10 cellular contexts compared by ENCODE assay signal in the genomic region with DNA sequence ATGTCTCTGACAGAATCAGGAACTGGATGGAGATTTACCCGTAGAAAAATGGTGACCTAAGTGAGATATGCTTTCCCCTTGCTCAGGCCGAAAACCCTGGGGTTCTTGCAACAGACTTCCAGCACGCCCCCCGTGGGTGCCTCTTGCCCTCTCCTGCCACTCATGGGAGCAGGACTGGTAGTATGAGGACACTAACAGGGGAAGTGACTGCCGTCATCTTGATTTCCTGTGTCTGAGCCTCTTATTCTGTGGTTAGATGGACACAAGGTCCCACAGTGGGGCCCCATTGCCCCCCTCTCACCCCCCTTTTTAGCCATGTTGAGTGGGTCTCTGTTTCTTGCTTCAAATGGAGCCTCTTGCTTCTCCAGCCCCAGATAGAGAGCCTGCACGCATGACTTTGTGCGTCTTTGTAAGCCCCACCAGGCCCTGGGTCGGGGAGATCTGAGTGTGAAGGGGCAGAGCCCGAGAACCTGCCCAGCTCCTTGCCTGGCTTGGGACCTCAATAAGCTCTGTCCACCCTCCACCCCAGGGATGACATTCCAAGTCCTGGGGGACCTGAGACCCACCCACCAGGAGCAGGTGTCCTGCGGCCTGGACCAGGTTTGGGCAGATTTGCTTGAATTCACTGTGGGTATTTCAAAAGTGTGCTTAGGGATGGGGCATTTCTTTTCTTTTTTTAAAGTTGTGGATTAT. TPM values are rescaled to one million over a fixed set of nuclear protein-coding genes. Genes with fewer than 3 reads are reported as not detected.
A peak's percentile ranks its signal among the peaks of the same experiment; 100 is the strongest.
DNase-seq lines count a peak whose midpoint lies in the region; ATAC-seq and TF ChIP-seq lines count a peak whose summit lies in the region.
"Had no signal": no experiment of that assay in that cellular context is flagged by ENCODE, and none has a peak within 500 bp of the region (broad histone marks: within the 10 kb centered on the region; RNA-seq: fewer than 3 reads in every experiment).

No MANE protein-coding gene starts in this region.

- in situ Hi-C loops in mammary epithelial cell (cut with MboI; ENCODE audit: low sequenced_read_pairs in 2 of 2), result no loop called here

- intact Hi-C loops in MCF 10A (cut with micrococcal nuclease), result loop anchor here (1.0 kb wide), 3 partner anchors 27 to 69 kb away; no protein-coding TSS in a partner anchor
- intact Hi-C loops in mammary epithelial cell (cut with micrococcal nuclease), result loop anchor here (1.0 to 10.0 kb wide), 3 partner anchors 27 to 292 kb away; a partner anchor contains a TSS
- intact Hi-C loops in ascending aorta (cut with DNase I), result loop anchor here (1.0 kb wide), 2 partner anchors 27 to 69 kb away; no protein-coding TSS in a partner anchor

- H3K27me3 ChIP-seq in mammary epithelial cell (ENCODE audit: insufficient read depth, low read length) (no peaks in the 10 kb centered on the region), ascending aorta (no peaks in the 10 kb centered on the region), lung (ENCODE audit: control insufficient read depth, insufficient read depth) (no peaks in the 10 kb centered on the region)

- H3K4me1 ChIP-seq in mammary epithelial cell (ENCODE audit: insufficient read depth, low read length) (peaks cover 34% of the 10 kb centered on the region), ascending aorta (peaks cover 0 to 15% of the 10 kb centered on the region in 2 donors), lung (ENCODE audit: control insufficient read depth in 2 of 2, insufficient read depth in 2 of 2, low read length in 2 of 2) (peaks cover 3 to 33% of the 10 kb centered on the region in 2 donors)
- H3K4me1 ChIP-seq: parathyroid adenoma had no signal

- H3K36me3 Mint-ChIP-seq in MCF 10A (ENCODE audit: insufficient read depth, unreplicated experiment), result no peaks in the 10 kb centered on the region
- H3K36me3 Mint-ChIP-seq: CD4-positive, CD25-positive, alpha-beta regulatory T cell had no signal

- H3K9me3 Mint-ChIP-seq in MCF 10A (ENCODE audit: unreplicated experiment), result peaks cover 7% of the 10 kb centered on the region
- H3K9me3 Mint-ChIP-seq: CD4-positive, CD25-positive, alpha-beta regulatory T cell had no signal

- WGBS in mammary epithelial cell (ENCODE audit: low coverage, missing lambda C conversion rate), result 91% methylated on average over 7 of the region's 10 CpGs
- WGBS in lung, 2 donors, result 27 to 61% methylated on average over 10 of the region's 10 CpGs

- peaks cover 61% of the 10 kb centered on the region for H3K4me1 Mint-ChIP-seq in MCF 10A (ENCODE audit: insufficient read depth, unreplicated experiment)

- BruUV-seq in MCF 10A (replicated peaks; lab: Mats Ljungman, UMichigan) (no TSS peak), mammary epithelial cell (replicated peaks; lab: Mats Ljungman, UMichigan) (no TSS peak)

- H3K4me2 ChIP-seq in mammary epithelial cell (ENCODE audit: insufficient read depth, low read depth, low read length), result no peak overlapping the region

- H3K9me3 ChIP-seq in mammary epithelial cell (replicated peaks; ENCODE audit: insufficient read depth, low read length), result no peaks in the 10 kb centered on the region
- no peaks in the 10 kb centered on the region for H3K9me3 ChIP-seq in ascending aorta
- H3K9me3 ChIP-seq in lung (ENCODE audit: control insufficient read depth in 2 of 2, insufficient read depth in 1 of 2, low read length in 1 of 2), result no peaks in the 10 kb centered on the region

- no peaks in the 10 kb centered on the region for H3K79me2 ChIP-seq in mammary epithelial cell (ENCODE audit: insufficient read depth, low read length)
- H3K79me2 ChIP-seq: parathyroid adenoma had no signal

- no peak overlapping the region for H3K9ac ChIP-seq in mammary epithelial cell (ENCODE audit: insufficient read depth, low read length)
- H3K9ac ChIP-seq: parathyroid adenoma had no signal

- H3K4me3 ChIP-seq in mammary epithelial cell (replicated peaks in 1 of 3; ENCODE audit: insufficient read depth in 1 of 3, low read depth in 2 of 3, low read length in 3 of 3), result no peak overlapping the region
- no peak overlapping the region for H3K4me3 ChIP-seq in ascending aorta
- H3K4me3 ChIP-seq in lung, result no peak overlapping the region

- no peaks in the 10 kb centered on the region for H3K27me3 Mint-ChIP-seq in MCF 10A (ENCODE audit: insufficient read depth, unreplicated experiment)

- H3K27ac ChIP-seq in mammary epithelial cell (ENCODE audit: insufficient read depth, low read depth, low read length) (no peak overlapping the region), ascending aorta (peak overlapping the region; percentile 79), lung (ENCODE audit: low read depth in 1 of 2, low read length in 1 of 2) (peak overlapping the region; percentile 10 to 97)
- H3K27ac ChIP-seq: parathyroid adenoma had no signal

- POLR2A ChIA-PET in MCF 10A (lab: Yijun Ruan, JAX), result interaction anchor here (0.6 to 2.1 kb wide), 13 partner anchors 20 to 394 kb away, joined by 3 to 22 read pairs (median 5); a partner anchor contains a TSS

- no peak for DNase-seq in MCF 10A (ENCODE audit: unreplicated experiment)
- no peak for DNase-seq in mammary epithelial cell
- DNase-seq in ascending aorta (ENCODE audit: low spot score in 2 of 2), result peak in 1 of 2 donors; percentile 82
- DNase-seq in lung (ENCODE audit: low spot score), result no peak
- no peak for DNase-seq in GM20000 (ENCODE audit: low spot score)
- no peak for DNase-seq in NCI-H2171 treated with DMSO at 0.1 percent for 48 hours (lab: John Stamatoyannopoulos, UW)
- DNase-seq in OCI-M2 (lab: John Stamatoyannopoulos, UW; ENCODE audit: unreplicated experiment), result no peak

- TF ChIP-seq CTCF in MCF 10A (IDR thresholded peaks at IDR 0.05; ENCODE audit: unreplicated experiment) (no peak), mammary epithelial cell (conservative IDR thresholded peaks at IDR 0.05 in 1 of 2, IDR thresholded peaks at IDR 0.05 in 1 of 2; ENCODE audit: extremely low read depth in 1 of 2, insufficient read depth in 1 of 2, low read depth in 1 of 2, low read length in 2 of 2) (no peak), ascending aorta (IDR thresholded peaks at IDR 0.05) (no peak), lung (IDR thresholded peaks at IDR 0.05; ENCODE audit: control extremely low read depth, extremely low read depth) (no peak), GM20000 (IDR thresholded peaks at IDR 0.05; ENCODE audit: extremely low read depth, missing control alignments) (no peak)

- H2AFZ ChIP-seq in mammary epithelial cell (ENCODE audit: low read depth, low read length), result no peak overlapping the region
- H2AFZ ChIP-seq: parathyroid adenoma had no signal

- no peak for ATAC-seq in lung (ENCODE audit: insufficient read depth, low FRiP score)
- ATAC-seq in HG03342 (IDR thresholded peaks at IDR 0.05; ENCODE audit: unreplicated experiment), result no peak

- dilution Hi-C loops in mammary epithelial cell (cut with HindIII; ENCODE audit: low sequenced_read_pairs), result loop anchor here (5.0 kb wide), 3 partner anchors 49 to 104 kb away; a partner anchor contains a TSS

- CTCF ChIA-PET in MCF 10A (lab: Yijun Ruan, JAX), result interaction anchor here (0.6 to 8.9 kb wide), 16 partner anchors 11 to 1339 kb away, joined by 3 to 166 read pairs (median 4); no protein-coding TSS in a partner anchor
- CTCF ChIA-PET in mammary epithelial cell (lab: Charles Lee; ENCODE audit: low non-redundant PET), result interaction anchor here (0.7 to 1.0 kb wide), 2 partner anchors 69 to 287 kb away, joined by 3 to 5 read pairs; no protein-coding TSS in a partner anchor

- no peaks in the 10 kb centered on the region for H4K20me1 ChIP-seq in mammary epithelial cell (ENCODE audit: insufficient read depth, low read length)

- H3K4me3 Mint-ChIP-seq in MCF 10A (ENCODE audit: unreplicated experiment), result peak overlapping the region; percentile 36
- H3K4me3 Mint-ChIP-seq: CD4-positive, CD25-positive, alpha-beta regulatory T cell had no signal

- H3K36me3 ChIP-seq in mammary epithelial cell (ENCODE audit: insufficient read depth, low read length) (no peaks in the 10 kb centered on the region), ascending aorta (no peaks in the 10 kb centered on the region), lung (ENCODE audit: control insufficient read depth in 2 of 2, insufficient read depth in 2 of 2, low read length in 2 of 2) (no peaks in the 10 kb centered on the region)

- peak overlapping the region; percentile 94 for H3K27ac Mint-ChIP-seq in MCF 10A (ENCODE audit: low read depth, unreplicated experiment)

RNA-seq across cellular contexts. Expression of a gene that starts 12.6 kb away (rescaled TPM):
- total RNA-seq in MCF 10A (2022) (not detected in 2 replicates), mammary epithelial cell (not detected), ascending aorta (not detected), lung (10 to 100 TPM in 1 of 2 donors, not detected in 1; 12.1 TPM)
- polyA plus RNA-seq in mammary epithelial cell (not detected), lung (10 to 100 TPM in 1 of 2 donors, 1 to 10 TPM in 1; 9.0 to 13.6 TPM)
- not detected for polyA minus RNA-seq in mammary epithelial cell

RNA-seq across cellular contexts. Expression of a gene that starts 38.8 kb away (rescaled TPM):
- 0.26 and 0.32 TPM in 2 replicates for total RNA-seq in MCF 10A (2022)
- total RNA-seq in mammary epithelial cell, result not detected
- polyA plus RNA-seq in mammary epithelial cell, result not detected
- polyA minus RNA-seq in mammary epithelial cell, result not detected
- total RNA-seq in ascending aorta, result not detected
- total RNA-seq in lung, result over 10,000 TPM in 1 of 2 donors, 1,000 to 10,000 TPM in 1; 6,615 to 19,115 TPM
- polyA plus RNA-seq in lung, result over 10,000 TPM; 12,892 to 14,488 TPM
- total RNA-seq: CD4-positive, CD25-positive, alpha-beta regulatory T cell had no signal
- polyA plus RNA-seq: CD4-positive, CD25-positive, alpha-beta regulatory T cell had no signal

RNA-seq across cellular contexts. Expression of a gene that starts 47.0 kb away (rescaled TPM):
- total RNA-seq in MCF 10A (2022) (0.72 and 1.2 TPM in 2 replicates), mammary epithelial cell (not detected), ascending aorta (239 TPM), lung (10 to 100 TPM; 38.6 to 51.4 TPM)
- polyA plus RNA-seq in mammary epithelial cell (not detected), lung (10 to 100 TPM; 49.7 to 63.3 TPM)
- polyA minus RNA-seq in mammary epithelial cell, result not detected
- total RNA-seq: CD4-positive, CD25-positive, alpha-beta regulatory T cell had no signal
- polyA plus RNA-seq: CD4-positive, CD25-positive, alpha-beta regulatory T cell had no signal

Comparison
In these comparisons a context has a peak if more than half of its experiments do, and no peak if none do; other contexts are left out.
1. RNA of a gene that starts 38.8 kb away (total RNA-seq): 6,615 to 19,115 TPM in lung; 0.26 to 0.32 TPM in MCF 10A, not detected in mammary epithelial cell and not detected in ascending aorta (single experiment); every median in the first group is over 1,000 times any median in the second.
2. RNA of a gene that starts 47.0 kb away (total RNA-seq): 239 TPM in ascending aorta (single experiment) and 38.6 to 51.4 TPM in lung; 0.72 to 1.2 TPM in MCF 10A and not detected in mammary epithelial cell; every median in the first group is over 10 times any median in the second.